In genomic region chr2:101002562-101003277, GRCh38 we compare ENCODE assay signal across 8 cellular contexts. TPM values are rescaled to one million over a fixed set of nuclear protein-coding genes. Genes with fewer than 3 reads are reported as not detected.
DNase-seq lines count a peak whose midpoint lies in the region; ATAC-seq and TF ChIP-seq lines count a peak whose summit lies in the region.

No MANE protein-coding gene starts in this region.

- intact Hi-C loops in testis (cut with DNase I; ENCODE audit: low total_unique reads), result no loop called here

- DNase-seq in Caki2 (ENCODE audit: low read depth) (peak; percentile 26), astrocyte of the spinal cord (ENCODE audit: low read depth, low spot score) (peak; percentile 16), testis (no peak), mesenteric fat pad (ENCODE audit: low spot score) (no peak), epidermal melanocyte (ENCODE audit: insufficient read length, low spot score) (no peak)

- no peak for TF ChIP-seq RAD21 in liver (IDR thresholded peaks at IDR 0.05)

- 2% methylated on average over 26 of the region's 26 CpGs for WGBS in liver
- WGBS in testis, 2 donors, result 1% methylated on average over 24 to 26 of the region's 26 CpGs

- TF ChIP-seq POLR2A in testis (IDR thresholded peaks at IDR 0.05), result no peak

- H3K9me3 Mint-ChIP-seq in IgD-negative memory B cell, result no peaks in the 10 kb centered on the region

- in situ Hi-C loops in Caki2 (cut with HindIII; ENCODE audit: low pct_unique_long_range_greater_than_20kb, low sequenced_read_pairs) (no loop called here), astrocyte of the spinal cord (cut with HindIII; ENCODE audit: low sequenced_read_pairs) (no loop called here)

- H3K4me1 ChIP-seq in liver (ENCODE audit: control insufficient read depth in 4 of 4, insufficient read depth in 4 of 4, low read length in 3 of 4) (peaks cover 0 to 26% (median 9%) of the 10 kb centered on the region in 4 donors), testis (peaks cover 13% of the 10 kb centered on the region)

- no peaks in the 10 kb centered on the region for H3K27me3 ChIP-seq in liver (ENCODE audit: control insufficient read depth in 4 of 4, insufficient read depth in 4 of 4, low read length in 3 of 4)
- no peaks in the 10 kb centered on the region for H3K27me3 ChIP-seq in testis

- peaks cover 23 to 34% (median 29%) of the 10 kb centered on the region in 3 donors for H3K4me1 Mint-ChIP-seq in IgD-negative memory B cell

- no peaks in the 10 kb centered on the region for H3K27me3 Mint-ChIP-seq in IgD-negative memory B cell

- no peak for TF ChIP-seq CTCF in astrocyte of the spinal cord (IDR thresholded peaks at IDR 0.05; ENCODE audit: low read depth, low read length)
- TF ChIP-seq CTCF in liver (IDR thresholded peaks at IDR 0.05; ENCODE audit: low read depth, low read length, missing input control), result no peak
- no peak for TF ChIP-seq CTCF in testis (IDR thresholded peaks at IDR 0.05)

- ATAC-seq in HG02571 (IDR thresholded peaks at IDR 0.05; ENCODE audit: unreplicated experiment), result no peak

- H3K27ac Mint-ChIP-seq in IgD-negative memory B cell, result peak overlapping the region; percentile 86 to 99 (median 97)

- H3K9ac ChIP-seq in liver (ENCODE audit: low read depth in 1 of 2, low read length in 2 of 2), result peak overlapping the region; percentile 90 to 98

- peak overlapping the region; percentile 83 to 95 for H3K27ac ChIP-seq in liver (ENCODE audit: low read depth in 1 of 2, low read length in 2 of 2)
- H3K27ac ChIP-seq in testis, result peak overlapping the region; percentile 83 to 87

- H3K4me3 ChIP-seq in astrocyte of the spinal cord (ENCODE audit: low read depth, low read length), result peak overlapping the region; percentile 96
- H3K4me3 ChIP-seq in liver (ENCODE audit: low read depth in 1 of 3, low read length in 3 of 3), result peak overlapping the region; percentile 62 to 95 (median 78)
- H3K4me3 ChIP-seq in testis, result peak overlapping the region; percentile 85 to 96

- H3K36me3 ChIP-seq in liver (ENCODE audit: control insufficient read depth in 4 of 4, insufficient read depth in 3 of 4, low read depth in 1 of 4, low read length in 3 of 4) (peaks cover 6 to 41% (median 38%) of the 10 kb centered on the region in 4 donors), testis (ENCODE audit: low read depth, missing control alignments) (no peaks in the 10 kb centered on the region)

- H3K4me3 Mint-ChIP-seq in IgD-negative memory B cell, result peak overlapping the region; percentile 91 to 99 (median 97)

- peaks cover 9% of the 10 kb centered on the region for H3K36me3 Mint-ChIP-seq in IgD-negative memory B cell

- no peaks in the 10 kb centered on the region for H3K9me3 ChIP-seq in liver (ENCODE audit: control insufficient read depth in 4 of 4, low read length in 3 of 4)
- no peaks in the 10 kb centered on the region for H3K9me3 ChIP-seq in testis

TF ChIP-seq in liver, 16 proteins besides CTCF, POLR2A, EP300 and RAD21:
- TF ChIP-seq NR2F2 (IDR thresholded peaks at IDR 0.05), result no peak
- TF ChIP-seq, protein P1, sequence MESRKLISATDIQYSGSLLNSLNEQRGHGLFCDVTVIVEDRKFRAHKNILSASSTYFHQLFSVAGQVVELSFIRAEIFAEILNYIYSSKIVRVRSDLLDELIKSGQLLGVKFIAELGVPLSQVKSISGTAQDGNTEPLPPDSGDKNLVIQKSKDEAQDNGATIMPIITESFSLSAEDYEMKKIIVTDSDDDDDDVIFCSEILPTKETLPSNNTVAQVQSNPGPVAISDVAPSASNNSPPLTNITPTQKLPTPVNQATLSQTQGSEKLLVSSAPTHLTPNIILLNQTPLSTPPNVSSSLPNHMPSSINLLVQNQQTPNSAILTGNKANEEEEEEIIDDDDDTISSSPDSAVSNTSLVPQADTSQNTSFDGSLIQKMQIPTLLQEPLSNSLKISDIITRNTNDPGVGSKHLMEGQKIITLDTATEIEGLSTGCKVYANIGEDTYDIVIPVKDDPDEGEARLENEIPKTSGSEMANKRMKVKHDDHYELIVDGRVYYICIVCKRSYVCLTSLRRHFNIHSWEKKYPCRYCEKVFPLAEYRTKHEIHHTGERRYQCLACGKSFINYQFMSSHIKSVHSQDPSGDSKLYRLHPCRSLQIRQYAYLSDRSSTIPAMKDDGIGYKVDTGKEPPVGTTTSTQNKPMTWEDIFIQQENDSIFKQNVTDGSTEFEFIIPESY (IDR thresholded peaks at IDR 0.05), result no peak
- TF ChIP-seq YY1 (IDR thresholded peaks at IDR 0.05), result no peak
- TF ChIP-seq GABPA (IDR thresholded peaks at IDR 0.05 in 1 of 2, conservative IDR thresholded peaks at IDR 0.05 in 1 of 2), result no peak
- TF ChIP-seq JUND (IDR thresholded peaks at IDR 0.05), result no peak
- TF ChIP-seq FOXA2 (IDR thresholded peaks at IDR 0.05), result no peak
- no peak for TF ChIP-seq TAF1 (conservative IDR thresholded peaks at IDR 0.05)
- no peak for TF ChIP-seq HNF4G (IDR thresholded peaks at IDR 0.05)
- TF ChIP-seq HNF4A (conservative IDR thresholded peaks at IDR 0.05), result no peak
- TF ChIP-seq, protein P2, sequence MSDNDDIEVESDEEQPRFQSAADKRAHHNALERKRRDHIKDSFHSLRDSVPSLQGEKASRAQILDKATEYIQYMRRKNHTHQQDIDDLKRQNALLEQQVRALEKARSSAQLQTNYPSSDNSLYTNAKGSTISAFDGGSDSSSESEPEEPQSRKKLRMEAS (IDR thresholded peaks at IDR 0.05), result no peak
- no peak for TF ChIP-seq EGR1 (IDR thresholded peaks at IDR 0.05; ENCODE audit: low read depth in 2 of 2)
- no peak for TF ChIP-seq RXRA (IDR thresholded peaks at IDR 0.05)
- TF ChIP-seq, protein P3, sequence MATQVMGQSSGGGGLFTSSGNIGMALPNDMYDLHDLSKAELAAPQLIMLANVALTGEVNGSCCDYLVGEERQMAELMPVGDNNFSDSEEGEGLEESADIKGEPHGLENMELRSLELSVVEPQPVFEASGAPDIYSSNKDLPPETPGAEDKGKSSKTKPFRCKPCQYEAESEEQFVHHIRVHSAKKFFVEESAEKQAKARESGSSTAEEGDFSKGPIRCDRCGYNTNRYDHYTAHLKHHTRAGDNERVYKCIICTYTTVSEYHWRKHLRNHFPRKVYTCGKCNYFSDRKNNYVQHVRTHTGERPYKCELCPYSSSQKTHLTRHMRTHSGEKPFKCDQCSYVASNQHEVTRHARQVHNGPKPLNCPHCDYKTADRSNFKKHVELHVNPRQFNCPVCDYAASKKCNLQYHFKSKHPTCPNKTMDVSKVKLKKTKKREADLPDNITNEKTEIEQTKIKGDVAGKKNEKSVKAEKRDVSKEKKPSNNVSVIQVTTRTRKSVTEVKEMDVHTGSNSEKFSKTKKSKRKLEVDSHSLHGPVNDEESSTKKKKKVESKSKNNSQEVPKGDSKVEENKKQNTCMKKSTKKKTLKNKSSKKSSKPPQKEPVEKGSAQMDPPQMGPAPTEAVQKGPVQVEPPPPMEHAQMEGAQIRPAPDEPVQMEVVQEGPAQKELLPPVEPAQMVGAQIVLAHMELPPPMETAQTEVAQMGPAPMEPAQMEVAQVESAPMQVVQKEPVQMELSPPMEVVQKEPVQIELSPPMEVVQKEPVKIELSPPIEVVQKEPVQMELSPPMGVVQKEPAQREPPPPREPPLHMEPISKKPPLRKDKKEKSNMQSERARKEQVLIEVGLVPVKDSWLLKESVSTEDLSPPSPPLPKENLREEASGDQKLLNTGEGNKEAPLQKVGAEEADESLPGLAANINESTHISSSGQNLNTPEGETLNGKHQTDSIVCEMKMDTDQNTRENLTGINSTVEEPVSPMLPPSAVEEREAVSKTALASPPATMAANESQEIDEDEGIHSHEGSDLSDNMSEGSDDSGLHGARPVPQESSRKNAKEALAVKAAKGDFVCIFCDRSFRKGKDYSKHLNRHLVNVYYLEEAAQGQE (IDR thresholded peaks at IDR 0.05), result no peak
- TF ChIP-seq FOXA1 (IDR thresholded peaks at IDR 0.05), result no peak
- TF ChIP-seq ATF3 (IDR thresholded peaks at IDR 0.05), result no peak
- no peak for TF ChIP-seq SP1 (IDR thresholded peaks at IDR 0.05)
TF ChIP-seq in liver: peak in this region for 0.

RNA-seq across cellular contexts. Expression of gene RPL31, which starts 0.6 kb away (rescaled TPM):
- 1,520 and 1,830 TPM in 2 replicates for total RNA-seq in Caki2 (2014; rRNA removed; shearing (Covaris generic); ENCODE audit: low replicate concordance)
- polyA plus RNA-seq in IgD-negative memory B cell, result 4,953 TPM
- 100 to 1,000 TPM; 220 to 584 TPM for total RNA-seq in liver
- polyA plus RNA-seq in liver, result 1,000 to 10,000 TPM in 1 of 2 donors, 100 to 1,000 TPM in 1; 578 to 1,995 TPM
- total RNA-seq in testis, result 100 to 1,000 TPM; 404 to 715 TPM
- polyA plus RNA-seq in testis (ENCODE audit: insufficient read depth, low read depth, low replicate concordance), result 1,643 TPM
- total RNA-seq in mesenteric fat pad, result 1,076 TPM

Comparison
In these comparisons a context has a peak if more than half of its experiments do, and no peak if none do; other contexts are left out.
1. DNase-seq: peak in Caki2 (single experiment) and astrocyte of the spinal cord (single experiment); none in testis (single experiment), mesenteric fat pad (single experiment) and epidermal melanocyte (single experiment).
2. Peak in every context shown above with its lines, with median percentiles within 50 percentile points of each other: H3K4me3 ChIP-seq.